ENCODE assay signal across 10 cellular contexts in the genomic region with DNA sequence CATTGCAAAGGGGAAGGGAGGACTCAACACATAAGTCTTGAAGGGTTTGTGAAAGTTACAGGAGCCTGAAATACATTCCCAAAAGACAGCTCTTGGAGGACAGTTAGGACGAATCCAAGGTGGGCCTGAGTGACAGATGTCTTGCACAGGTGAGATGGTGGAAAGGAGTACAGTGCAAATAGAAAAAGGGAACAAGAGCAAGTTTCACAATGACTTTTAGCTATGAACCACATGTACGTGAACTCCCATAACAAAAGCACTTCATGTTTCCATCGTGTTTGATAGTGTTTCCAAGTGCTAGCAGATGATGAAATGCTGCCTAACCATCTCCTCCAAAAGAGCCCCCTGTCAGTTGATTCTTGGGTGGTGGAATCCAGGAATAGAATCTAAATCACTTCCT.
DNase-seq lines count a peak whose midpoint lies in the region; ATAC-seq lines count a peak whose summit lies in the region.
"Had no signal": no experiment of that assay in that cellular context is flagged by ENCODE, and none has a peak within 500 bp of the region (broad histone marks: within the 10 kb centered on the region; RNA-seq: fewer than 3 reads in every experiment).

No MANE protein-coding gene starts in this region.

- no peaks in the 10 kb centered on the region for H3K27me3 Mint-ChIP-seq in activated naive CD4-positive, alpha-beta T cell treated with anti-CD3 and anti-CD28 coated beads, Interleukin-2, amount 10 ng/mL, durations not matched to agents 7 days and 5 days

- peaks cover 73% of the 10 kb centered on the region for H3K4me1 Mint-ChIP-seq in activated naive CD4-positive, alpha-beta T cell treated with anti-CD3 and anti-CD28 coated beads, Interleukin-2, amount 10 ng/mL, durations not matched to agents 7 days and 5 days

- DNase-seq in activated naive CD4-positive, alpha-beta T cell treated with anti-CD3 and anti-CD28 coated beads, Interleukin-2, amount 10 ng/mL, durations not matched to agents 7 days and 5 days = no peak
- DNase-seq in activated naive CD4-positive, alpha-beta T cell treated with anti-CD3 and anti-CD28 coated beads, Interleukin-2, amount 50 U/mL, for 16 hours = no peak
- peak; percentile 54 for DNase-seq in NOMO-1 treated with dmso at 0.1 percent for 144 hours (lab: John Stamatoyannopoulos, UW; ENCODE audit: unreplicated experiment)
- no peak for DNase-seq in NCI-H1092 (lab: John Stamatoyannopoulos, UW)
- DNase-seq in NCI-H187 treated with DMSO at 0.1 percent for 48 hours (lab: John Stamatoyannopoulos, UW) = no peak
- DNase-seq in DMS79 treated with DMSO at 0.1 percent for 48 hours (lab: John Stamatoyannopoulos, UW) = no peak
- DNase-seq in activated CD4-positive, alpha-beta T cell treated with anti-CD3 and anti-CD28 coated beads, Interleukin-2, amount 50 U/mL, for 1 hour = no peak
- DNase-seq: GOT3, left cardiac atrium had no signal

- ATAC-seq in HG02973 (IDR thresholded peaks at IDR 0.05; ENCODE audit: unreplicated experiment) = peak; percentile 93
- ATAC-seq: left cardiac atrium had no signal

- H3K36me3 Mint-ChIP-seq in activated naive CD4-positive, alpha-beta T cell treated with anti-CD3 and anti-CD28 coated beads, Interleukin-2, amount 10 ng/mL, durations not matched to agents 7 days and 5 days = peaks cover 47% of the 10 kb centered on the region

- CTCF ChIA-PET in activated naive CD4-positive, alpha-beta T cell treated with anti-CD3 and anti-CD28 coated beads, Interleukin-2, amount 10 ng/mL, durations not matched to agents 7 days and 5 days (lab: Charles Lee) = interaction anchor here (1.1 to 5.7 kb wide), 5 partner anchors 10 to 171 kb away, joined by 3 to 25 read pairs (median 4); a partner anchor contains a TSS

- peaks cover 3% of the 10 kb centered on the region for H3K9me3 Mint-ChIP-seq in activated naive CD4-positive, alpha-beta T cell treated with anti-CD3 and anti-CD28 coated beads, Interleukin-2, amount 10 ng/mL, durations not matched to agents 7 days and 5 days

- H3K4me3 Mint-ChIP-seq in activated naive CD4-positive, alpha-beta T cell treated with anti-CD3 and anti-CD28 coated beads, Interleukin-2, amount 10 ng/mL, durations not matched to agents 7 days and 5 days = no peak overlapping the region

- peak overlapping the region; percentile 11 for H3K27ac Mint-ChIP-seq in activated naive CD4-positive, alpha-beta T cell treated with anti-CD3 and anti-CD28 coated beads, Interleukin-2, amount 10 ng/mL, durations not matched to agents 7 days and 5 days
